In genomic region chr14:73055251-73055650, GRCh38 we compare ENCODE assay signal across 4 cellular contexts.
"Had no signal": no experiment of that assay in that cellular context is flagged by ENCODE, and none has a peak within 500 bp of the region (broad histone marks: within the 10 kb centered on the region; RNA-seq: fewer than 3 reads in every experiment).

No MANE protein-coding gene starts in this region.

- H3K9me3 Mint-ChIP-seq: H9 had no signal

- DNase-seq: GM23248, H9, HCEC 1CT, IMR-90 had no signal

- H3K4me3 ChIP-seq: GM23248 had no signal

- H3K4me3 Mint-ChIP-seq: H9 had no signal

- H3K27ac ChIP-seq: GM23248 had no signal
